ENCODE assay signal across 12 cellular contexts in genomic region chr17:75723201-75723930, GRCh38. TPM values are rescaled to one million over a fixed set of nuclear protein-coding genes. Genes with fewer than 3 reads are reported as not detected.
DNase-seq lines count a peak whose midpoint lies in the region; ATAC-seq, FAIRE-seq and TF ChIP-seq lines count a peak whose summit lies in the region.
"Had no signal": no experiment of that assay in that cellular context is flagged by ENCODE, and none has a peak within 500 bp of the region (broad histone marks: within the 10 kb centered on the region; RNA-seq: fewer than 3 reads in every experiment).

No MANE protein-coding gene starts in this region.

- peaks cover 19% of the 10 kb centered on the region for H3K27me3 ChIP-seq in astrocyte (ENCODE audit: insufficient read depth, low read length)

- no peak for FAIRE-seq in astrocyte (lab: Jason Lieb, UNC)

- no peak overlapping the region for H2AFZ ChIP-seq in astrocyte (ENCODE audit: low read depth, low read length)

- TF ChIP-seq CTCF in astrocyte (IDR thresholded peaks at IDR 0.05; ENCODE audit: insufficient read depth, low read depth, low read length) = no peak

- H3K79me2 ChIP-seq in astrocyte (ENCODE audit: insufficient read depth, low read length) = no peaks in the 10 kb centered on the region

- H3K4me3 ChIP-seq in astrocyte (ENCODE audit: insufficient read depth, low read depth, low read length) (no peak overlapping the region), skin epidermis (peak overlapping the region; percentile 43 to 59 (median 52))

- H3K4me1 ChIP-seq in astrocyte (ENCODE audit: insufficient read depth, low read length) = peaks cover 7% of the 10 kb centered on the region

- H3K9me3 Mint-ChIP-seq in astrocyte (ENCODE audit: unreplicated experiment) = no peaks in the 10 kb centered on the region
- H3K9me3 Mint-ChIP-seq in activated naive CD8-positive, alpha-beta T cell treated with anti-CD3 and anti-CD28 coated beads for 36 hours = no peaks in the 10 kb centered on the region
- H3K9me3 Mint-ChIP-seq: activated T-cell treated with anti-CD3 and anti-CD28 coated beads, Interleukin-2, amount 50 U/mL, for 4 hours; CD8-positive, alpha-beta T cell had no signal

- H3K27ac Mint-ChIP-seq in astrocyte (ENCODE audit: unreplicated experiment) = peak overlapping the region; percentile 18
- no peak overlapping the region for H3K27ac Mint-ChIP-seq in activated naive CD8-positive, alpha-beta T cell treated with anti-CD3 and anti-CD28 coated beads for 36 hours
- H3K27ac Mint-ChIP-seq: CD8-positive, alpha-beta T cell had no signal

- H3K4me2 ChIP-seq in astrocyte (ENCODE audit: low read length) = no peak overlapping the region

- H3K4me3 Mint-ChIP-seq in astrocyte (ENCODE audit: unreplicated experiment) = no peak overlapping the region
- no peak overlapping the region for H3K4me3 Mint-ChIP-seq in activated naive CD8-positive, alpha-beta T cell treated with anti-CD3 and anti-CD28 coated beads for 36 hours
- H3K4me3 Mint-ChIP-seq: activated T-cell treated with anti-CD3 and anti-CD28 coated beads, Interleukin-2, amount 50 U/mL, for 4 hours; CD8-positive, alpha-beta T cell had no signal

- intact Hi-C loops in left ventricle myocardium superior (cut with micrococcal nuclease) = no loop called here

- H3K27me3 Mint-ChIP-seq in astrocyte (ENCODE audit: low read depth, unreplicated experiment) = peaks cover 28% of the 10 kb centered on the region
- H3K27me3 Mint-ChIP-seq in activated naive CD8-positive, alpha-beta T cell treated with anti-CD3 and anti-CD28 coated beads for 36 hours = peaks cover 13% of the 10 kb centered on the region

- H3K36me3 Mint-ChIP-seq in astrocyte (ENCODE audit: low read depth, unreplicated experiment) = peaks cover 2% of the 10 kb centered on the region
- H3K36me3 Mint-ChIP-seq in activated naive CD8-positive, alpha-beta T cell treated with anti-CD3 and anti-CD28 coated beads for 36 hours = no peaks in the 10 kb centered on the region
- H3K36me3 Mint-ChIP-seq: CD8-positive, alpha-beta T cell had no signal

- ATAC-seq in left ventricle myocardium superior (peak; percentile 55), HG02885 (IDR thresholded peaks at IDR 0.05; ENCODE audit: poor library complexity, unreplicated experiment) (no peak)
- ATAC-seq: activated T-cell treated with anti-CD3 and anti-CD28 coated beads, Interleukin-2, amount 50 U/mL, for 4 hours; CD8-positive, alpha-beta T cell had no signal

- no peak overlapping the region for H3K9ac ChIP-seq in astrocyte (ENCODE audit: low read length)

- H4K20me1 ChIP-seq in astrocyte (ENCODE audit: insufficient read depth, low read length) = no peaks in the 10 kb centered on the region

- no peaks in the 10 kb centered on the region for H3K4me1 Mint-ChIP-seq in astrocyte (ENCODE audit: low read depth, unreplicated experiment)
- peaks cover 2% of the 10 kb centered on the region for H3K4me1 Mint-ChIP-seq in activated naive CD8-positive, alpha-beta T cell treated with anti-CD3 and anti-CD28 coated beads for 36 hours

- H3K27ac ChIP-seq in astrocyte (ENCODE audit: low read depth, low read length) = no peak overlapping the region
- peak overlapping the region in 20 of 21 experiments; percentile 20 to 96 (median 90) for H3K27ac ChIP-seq in skin epidermis
- H3K27ac ChIP-seq: VCaP had no signal

- H3K9me3 ChIP-seq in astrocyte (ENCODE audit: insufficient read depth, low read depth, low read length) = no peaks in the 10 kb centered on the region

- no peaks in the 10 kb centered on the region for H3K36me3 ChIP-seq in astrocyte (ENCODE audit: insufficient read depth, low read length)

- peak; percentile 73 for DNase-seq in HuH-7.5 (ENCODE audit: low spot score)
- no peak for DNase-seq in astrocyte (ENCODE audit: low read depth)
- DNase-seq in left ventricle myocardium superior = no peak
- no peak for DNase-seq in T-helper 9 cell
- DNase-seq in activated naive CD8-positive, alpha-beta T cell treated with anti-CD3 and anti-CD28 coated beads for 36 hours = no peak
- DNase-seq in NCI-H510A (lab: John Stamatoyannopoulos, UW) = no peak
- DNase-seq: activated T-cell treated with anti-CD3 and anti-CD28 coated beads, Interleukin-2, amount 50 U/mL, for 4 hours; CD8-positive, alpha-beta T cell; NCI-H187 had no signal

RNA-seq across cellular contexts. Expression of gene ITGB4, which starts 2.1 kb away (rescaled TPM):
- total RNA-seq in astrocyte (2.1 and 6.6 TPM in 2 replicates), left ventricle myocardium superior (8.8 TPM)
- 1 to 10 TPM in 1 of 2 experiments, under 1 TPM in 1; 0.64 to 1.4 TPM for total RNA-seq in activated naive CD8-positive, alpha-beta T cell treated with anti-CD3 and anti-CD28 coated beads for 36 hours

RNA-seq across cellular contexts. Expression of gene GALK1, which starts 41.6 kb away (rescaled TPM):
- total RNA-seq in astrocyte = 22.6 and 31.1 TPM in 2 replicates
- 20.2 TPM for total RNA-seq in left ventricle myocardium superior
- 10 to 100 TPM; 33.2 to 33.6 TPM for total RNA-seq in activated naive CD8-positive, alpha-beta T cell treated with anti-CD3 and anti-CD28 coated beads for 36 hours

RNA-seq across cellular contexts. Expression of gene SAP30BP, which starts 56.2 kb away (rescaled TPM):
- total RNA-seq in astrocyte (98.1 and 99.2 TPM in 2 replicates), left ventricle myocardium superior (47.8 TPM)
- 100 to 1,000 TPM in 1 of 2 experiments, 10 to 100 TPM in 1; 93.4 to 101 TPM for total RNA-seq in activated naive CD8-positive, alpha-beta T cell treated with anti-CD3 and anti-CD28 coated beads for 36 hours

RNA-seq across cellular contexts. Expression of gene RECQL5, which starts 56.4 kb away (rescaled TPM):
- 24.6 and 25.9 TPM in 2 replicates for total RNA-seq in astrocyte
- 14.3 TPM for total RNA-seq in left ventricle myocardium superior
- 10 to 100 TPM; 31.4 to 32.6 TPM for total RNA-seq in activated naive CD8-positive, alpha-beta T cell treated with anti-CD3 and anti-CD28 coated beads for 36 hours
